Comparison of ENCODE assay signal across 1 cellular context in the genomic region with DNA sequence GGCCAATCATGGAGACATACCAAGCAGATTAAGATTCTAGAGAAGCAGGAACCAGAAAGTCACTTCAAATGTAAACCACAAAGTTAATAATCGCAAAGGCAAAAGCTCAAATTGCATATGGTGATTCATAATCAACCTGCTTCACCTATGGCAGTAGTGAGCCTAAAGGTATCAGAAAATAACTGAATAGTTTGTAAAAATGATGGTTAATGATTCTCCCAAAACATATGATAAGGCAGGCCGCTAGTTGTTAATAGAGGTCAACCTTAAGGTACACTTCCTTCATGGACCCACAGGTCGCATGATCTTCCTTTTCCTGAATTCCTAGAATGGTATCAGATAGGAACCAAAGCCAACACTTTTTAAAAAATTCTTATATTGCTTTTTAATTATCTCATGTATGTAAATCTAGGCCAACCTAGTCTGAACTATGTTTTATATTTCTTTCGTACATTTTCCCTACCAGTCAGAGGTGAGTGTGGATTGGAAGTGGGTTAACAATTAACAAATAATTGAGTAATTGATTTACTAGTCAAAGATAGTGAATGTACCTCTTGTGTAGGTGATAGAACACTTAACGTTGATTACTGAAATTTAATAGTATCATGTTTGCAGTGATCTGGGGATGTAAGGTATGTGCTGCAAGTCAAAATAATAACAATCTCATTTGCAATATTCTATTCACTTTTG.
TF ChIP-seq lines count a peak whose summit lies in the region.

No MANE protein-coding gene starts in this region.

TF ChIP-seq in GM12878, 131 proteins besides CTCF, POLR2A, EP300 and RAD21:
- TF ChIP-seq EGR1 (IDR thresholded peaks at IDR 0.05; ENCODE audit: borderline replicate concordance in 1 of 2, low read depth in 2 of 2, low read length in 2 of 2): no peak
- no peak for TF ChIP-seq TAF1 (IDR thresholded peaks at IDR 0.05; ENCODE audit: borderline replicate concordance, low read depth, low read length)
- no peak for TF ChIP-seq CBX3 (IDR thresholded peaks at IDR 0.05; ENCODE audit: borderline replicate concordance, low read depth)
- TF ChIP-seq RFX5 (IDR thresholded peaks at IDR 0.05; ENCODE audit: low read depth, low read length): no peak
- TF ChIP-seq, protein P1, sequence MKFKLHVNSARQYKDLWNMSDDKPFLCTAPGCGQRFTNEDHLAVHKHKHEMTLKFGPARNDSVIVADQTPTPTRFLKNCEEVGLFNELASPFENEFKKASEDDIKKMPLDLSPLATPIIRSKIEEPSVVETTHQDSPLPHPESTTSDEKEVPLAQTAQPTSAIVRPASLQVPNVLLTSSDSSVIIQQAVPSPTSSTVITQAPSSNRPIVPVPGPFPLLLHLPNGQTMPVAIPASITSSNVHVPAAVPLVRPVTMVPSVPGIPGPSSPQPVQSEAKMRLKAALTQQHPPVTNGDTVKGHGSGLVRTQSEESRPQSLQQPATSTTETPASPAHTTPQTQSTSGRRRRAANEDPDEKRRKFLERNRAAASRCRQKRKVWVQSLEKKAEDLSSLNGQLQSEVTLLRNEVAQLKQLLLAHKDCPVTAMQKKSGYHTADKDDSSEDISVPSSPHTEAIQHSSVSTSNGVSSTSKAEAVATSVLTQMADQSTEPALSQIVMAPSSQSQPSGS (IDR thresholded peaks at IDR 0.05; ENCODE audit: low read length): no peak
- TF ChIP-seq TCF7 (IDR thresholded peaks at IDR 0.05; ENCODE audit: borderline replicate concordance): no peak
- TF ChIP-seq CREB1 (IDR thresholded peaks at IDR 0.05; ENCODE audit: low read depth): no peak
- TF ChIP-seq IKZF1 (conservative IDR thresholded peaks at IDR 0.05): no peak
- TF ChIP-seq ZNF24 (IDR thresholded peaks at IDR 0.05): no peak
